In genomic region chrX:48520976-48521352, GRCh38 we compare ENCODE assay signal across 8 cellular contexts. TPM values are rescaled to one million over a fixed set of nuclear protein-coding genes. Genes with fewer than 3 reads are reported as not detected.
A peak's percentile ranks its signal among the peaks of the same experiment; 100 is the strongest.
DNase-seq lines count a peak whose midpoint lies in the region; ATAC-seq and TF ChIP-seq lines count a peak whose summit lies in the region.

No MANE protein-coding gene starts in this region.

- peak; percentile 58 for DNase-seq in activated CD8-positive, alpha-beta memory T cell treated with anti-CD3 and anti-CD28 coated beads, Interleukin-2, amount 10 ng/mL, durations not matched to agents 7 days and 5 days
- no peak for DNase-seq in activated CD8-positive, alpha-beta memory T cell treated with anti-CD3 and anti-CD28 coated beads, Interleukin-2, amount 50 U/mL, for 48 hours
- no peak for DNase-seq in SK-N-MC (ENCODE audit: low read depth, low spot score)
- no peak for DNase-seq in glutamatergic neuron
- DNase-seq in NCI-H2196 (lab: John Stamatoyannopoulos, UW; ENCODE audit: unreplicated experiment): no peak

- H3K4me1 ChIP-seq in stomach smooth muscle (ENCODE audit: control insufficient read depth, insufficient read depth, low read length): peaks cover 6% of the 10 kb centered on the region

- H3K4me3 ChIP-seq in SK-N-MC (peak overlapping the region; percentile 86), stomach smooth muscle (ENCODE audit: low read length in 2 of 2) (peak overlapping the region; percentile 71 to 78)

- H3K27me3 Mint-ChIP-seq in activated CD8-positive, alpha-beta memory T cell treated with anti-CD3 and anti-CD28 coated beads, Interleukin-2, amount 10 ng/mL, durations not matched to agents 7 days and 5 days: no peaks in the 10 kb centered on the region
- H3K27me3 Mint-ChIP-seq in glutamatergic neuron (ENCODE audit: unreplicated experiment): peaks cover 3% of the 10 kb centered on the region

- H3K9ac ChIP-seq in SK-N-MC (ENCODE audit: insufficient read length): no peak overlapping the region
- peak overlapping the region; percentile 57 to 74 for H3K9ac ChIP-seq in stomach smooth muscle (ENCODE audit: low read length in 2 of 2)

- H3K27ac ChIP-seq in SK-N-MC (peak overlapping the region; percentile 46; the same call in 1 of the 2 replicates), stomach smooth muscle (ENCODE audit: low read length) (peak overlapping the region; percentile 49)

- peak overlapping the region; percentile 93 for H3K27ac Mint-ChIP-seq in activated CD8-positive, alpha-beta memory T cell treated with anti-CD3 and anti-CD28 coated beads, Interleukin-2, amount 10 ng/mL, durations not matched to agents 7 days and 5 days
- peak overlapping the region; percentile 86 for H3K27ac Mint-ChIP-seq in glutamatergic neuron (ENCODE audit: unreplicated experiment)

- peaks cover 25% of the 10 kb centered on the region for H3K36me3 Mint-ChIP-seq in activated CD8-positive, alpha-beta memory T cell treated with anti-CD3 and anti-CD28 coated beads, Interleukin-2, amount 10 ng/mL, durations not matched to agents 7 days and 5 days
- no peaks in the 10 kb centered on the region for H3K36me3 Mint-ChIP-seq in glutamatergic neuron (ENCODE audit: unreplicated experiment)

- CTCF ChIA-PET in activated CD8-positive, alpha-beta memory T cell treated with anti-CD3 and anti-CD28 coated beads, Interleukin-2, amount 10 ng/mL, durations not matched to agents 7 days and 5 days (lab: Charles Lee): no interaction called here

- peaks cover 41% of the 10 kb centered on the region for H3K4me1 Mint-ChIP-seq in activated CD8-positive, alpha-beta memory T cell treated with anti-CD3 and anti-CD28 coated beads, Interleukin-2, amount 10 ng/mL, durations not matched to agents 7 days and 5 days
- H3K4me1 Mint-ChIP-seq in glutamatergic neuron (ENCODE audit: low read depth, unreplicated experiment): peaks cover 11% of the 10 kb centered on the region

- no peak for TF ChIP-seq CTCF in glutamatergic neuron (IDR thresholded peaks at IDR 0.05; ENCODE audit: partially characterized antibody, unreplicated experiment)

- H3K4me3 Mint-ChIP-seq in activated CD8-positive, alpha-beta memory T cell treated with anti-CD3 and anti-CD28 coated beads, Interleukin-2, amount 10 ng/mL, durations not matched to agents 7 days and 5 days: peak overlapping the region; percentile 93
- H3K4me3 Mint-ChIP-seq in glutamatergic neuron (ENCODE audit: unreplicated experiment): peak overlapping the region; percentile 91

- ATAC-seq in activated CD8-positive, alpha-beta memory T cell treated with anti-CD3 and anti-CD28 coated beads, Interleukin-2, amount 10 ng/mL, durations not matched to agents 7 days and 5 days: peak; percentile 15
- ATAC-seq in HG03139 (IDR thresholded peaks at IDR 0.05; ENCODE audit: unreplicated experiment): no peak
- ATAC-seq in HG03521 (IDR thresholded peaks at IDR 0.05; ENCODE audit: unreplicated experiment): no peak

- H3K27me3 ChIP-seq in stomach smooth muscle (ENCODE audit: control insufficient read depth in 1 of 2, insufficient read depth in 2 of 2, low read length in 2 of 2): no peaks in the 10 kb centered on the region

- no peaks in the 10 kb centered on the region for H3K9me3 Mint-ChIP-seq in activated CD8-positive, alpha-beta memory T cell treated with anti-CD3 and anti-CD28 coated beads, Interleukin-2, amount 10 ng/mL, durations not matched to agents 7 days and 5 days (ENCODE audit: low read depth)
- peaks cover 2% of the 10 kb centered on the region for H3K9me3 Mint-ChIP-seq in glutamatergic neuron (ENCODE audit: unreplicated experiment)

- H3K36me3 ChIP-seq in SK-N-MC (ENCODE audit: insufficient read depth, low read length): peaks cover 12% of the 10 kb centered on the region
- H3K36me3 ChIP-seq in stomach smooth muscle (ENCODE audit: control insufficient read depth in 2 of 2, insufficient read depth in 2 of 2, low read length in 2 of 2): no peaks in the 10 kb centered on the region

- H3K9me3 ChIP-seq in SK-N-MC (ENCODE audit: low read depth, low read length) (no peaks in the 10 kb centered on the region), stomach smooth muscle (ENCODE audit: control insufficient read depth in 2 of 2, low read length in 2 of 2) (no peaks in the 10 kb centered on the region)

RNA-seq across cellular contexts. Expression of gene EBP, which starts 0.6 kb away (rescaled TPM):
- total RNA-seq in activated CD8-positive, alpha-beta memory T cell treated with anti-CD3 and anti-CD28 coated beads, Interleukin-2, amount 10 ng/mL, durations not matched to agents 7 days and 5 days: 100 to 1,000 TPM; 359 to 395 TPM
- total RNA-seq in glutamatergic neuron (ENCODE audit: unreplicated experiment): 132 TPM

RNA-seq across cellular contexts. Expression of gene PORCN, which starts 12.2 kb away (rescaled TPM):
- 10 to 100 TPM; 22.4 to 25.7 TPM for total RNA-seq in activated CD8-positive, alpha-beta memory T cell treated with anti-CD3 and anti-CD28 coated beads, Interleukin-2, amount 10 ng/mL, durations not matched to agents 7 days and 5 days
- 18.6 TPM for total RNA-seq in glutamatergic neuron (ENCODE audit: unreplicated experiment)

RNA-seq across cellular contexts. Expression of gene TBC1D25, which starts 18.6 kb away (rescaled TPM):
- total RNA-seq in activated CD8-positive, alpha-beta memory T cell treated with anti-CD3 and anti-CD28 coated beads, Interleukin-2, amount 10 ng/mL, durations not matched to agents 7 days and 5 days: 10 to 100 TPM; 23.2 to 26.3 TPM
- 34.3 TPM for total RNA-seq in glutamatergic neuron (ENCODE audit: unreplicated experiment)

RNA-seq across cellular contexts. Expression of gene FTSJ1, which starts 45.0 kb away (rescaled TPM):
- 10 to 100 TPM; 72.7 to 75.4 TPM for total RNA-seq in activated CD8-positive, alpha-beta memory T cell treated with anti-CD3 and anti-CD28 coated beads, Interleukin-2, amount 10 ng/mL, durations not matched to agents 7 days and 5 days
- 87.6 TPM for total RNA-seq in glutamatergic neuron (ENCODE audit: unreplicated experiment)

RNA-seq across cellular contexts. Expression of gene SLC38A5, which starts 50.9 kb away (rescaled TPM):
- 100 to 1,000 TPM in 1 of 2 experiments, 10 to 100 TPM in 1; 93.9 to 123 TPM for total RNA-seq in activated CD8-positive, alpha-beta memory T cell treated with anti-CD3 and anti-CD28 coated beads, Interleukin-2, amount 10 ng/mL, durations not matched to agents 7 days and 5 days
- total RNA-seq in glutamatergic neuron (ENCODE audit: unreplicated experiment): 136 TPM
